Comparison of ENCODE assay signal across 1 cellular context in the genomic region with DNA sequence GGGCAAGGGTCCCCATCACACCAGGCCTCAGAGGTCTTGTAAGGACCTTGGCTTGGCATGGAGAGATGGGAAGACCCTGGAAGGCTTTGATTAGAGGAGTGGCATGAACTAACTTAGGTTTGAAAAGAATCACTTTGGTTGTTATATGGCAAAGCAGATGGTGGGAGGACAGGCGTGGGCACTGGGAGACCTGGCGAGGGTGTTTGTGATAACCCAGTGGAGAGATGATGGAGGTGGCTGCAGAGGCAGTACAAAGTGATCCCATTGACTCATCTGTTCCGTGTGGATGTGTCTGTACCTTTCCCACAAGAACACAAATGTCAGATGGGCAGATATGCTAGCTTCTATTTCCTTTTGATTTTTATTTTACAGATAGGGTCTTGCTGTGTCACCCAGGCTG.
TF ChIP-seq lines count a peak whose summit lies in the region.

No MANE protein-coding gene starts in this region.

TF ChIP-seq in IMR-90, 13 proteins besides CTCF, POLR2A, EP300 and RAD21:
- no peak for TF ChIP-seq RCOR1 (IDR thresholded peaks at IDR 0.05; ENCODE audit: insufficient replicate concordance, low read length)
- TF ChIP-seq MAZ (IDR thresholded peaks at IDR 0.05; ENCODE audit: borderline replicate concordance, low read depth, low read length): no peak
TF ChIP-seq in IMR-90: peak in this region for 0.
